ENCODE assay signal across 8 cellular contexts in the genomic region with DNA sequence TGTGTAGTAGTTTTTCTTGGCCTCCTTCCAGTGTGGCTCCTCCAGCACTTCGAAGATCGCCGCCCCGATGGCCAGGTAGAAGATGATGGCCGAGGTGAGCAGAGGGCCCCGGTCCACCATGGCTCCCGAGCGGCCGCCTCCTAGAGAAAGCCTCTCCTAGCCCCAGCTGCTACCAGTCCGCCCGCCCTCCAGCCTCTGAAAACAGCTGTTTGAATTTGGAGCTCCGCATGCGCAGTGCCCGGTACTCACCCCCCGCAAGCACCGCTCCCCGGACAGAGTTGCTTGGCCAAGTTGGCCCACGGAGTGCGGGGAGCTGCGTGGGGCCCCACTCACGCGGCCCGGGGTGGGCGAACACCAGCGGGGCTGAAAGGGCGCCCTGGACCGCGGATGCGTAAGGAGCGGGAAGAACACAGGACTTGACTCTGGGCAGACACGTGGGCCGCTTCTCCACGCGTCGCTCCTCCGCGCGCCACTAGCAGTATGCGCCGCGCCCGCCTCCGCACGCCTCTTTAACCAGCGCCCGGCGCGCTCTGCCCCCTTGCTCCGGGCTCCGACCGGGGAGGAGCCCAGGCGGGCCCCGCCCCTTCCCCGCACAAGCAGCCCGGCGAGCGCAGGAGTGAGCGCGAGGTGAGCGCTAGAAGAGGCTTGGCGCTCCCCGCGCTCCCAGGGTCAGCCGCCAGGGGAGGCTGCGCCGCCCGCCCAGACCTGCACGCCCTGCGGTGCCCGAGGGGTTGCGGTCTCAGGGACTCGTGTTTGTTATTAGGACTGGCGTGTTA. TPM values are rescaled to one million over a fixed set of nuclear protein-coding genes. Genes with fewer than 3 reads are reported as not detected.
DNase-seq lines count a peak whose midpoint lies in the region; ATAC-seq and TF ChIP-seq lines count a peak whose summit lies in the region.

A gene with protein sequence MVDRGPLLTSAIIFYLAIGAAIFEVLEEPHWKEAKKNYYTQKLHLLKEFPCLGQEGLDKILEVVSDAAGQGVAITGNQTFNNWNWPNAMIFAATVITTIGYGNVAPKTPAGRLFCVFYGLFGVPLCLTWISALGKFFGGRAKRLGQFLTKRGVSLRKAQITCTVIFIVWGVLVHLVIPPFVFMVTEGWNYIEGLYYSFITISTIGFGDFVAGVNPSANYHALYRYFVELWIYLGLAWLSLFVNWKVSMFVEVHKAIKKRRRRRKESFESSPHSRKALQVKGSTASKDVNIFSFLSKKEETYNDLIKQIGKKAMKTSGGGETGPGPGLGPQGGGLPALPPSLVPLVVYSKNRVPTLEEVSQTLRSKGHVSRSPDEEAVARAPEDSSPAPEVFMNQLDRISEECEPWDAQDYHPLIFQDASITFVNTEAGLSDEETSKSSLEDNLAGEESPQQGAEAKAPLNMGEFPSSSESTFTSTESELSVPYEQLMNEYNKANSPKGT (minus strand): TSS at position 484 of the 776 bp plus-strand sequence. CDS start 364 bp downstream, at position 120.

- peaks cover 44% of the 10 kb centered on the region for H3K4me1 Mint-ChIP-seq in activated naive CD4-positive, alpha-beta T cell treated with anti-CD3 and anti-CD28 coated beads for 36 hours (ENCODE audit: low read depth)

- TF ChIP-seq CTCF in AG09319 (IDR thresholded peaks at IDR 0.05; ENCODE audit: low read depth, low read length) (peak; percentile 10), RWPE2 (IDR thresholded peaks at IDR 0.05; ENCODE audit: poor library complexity, severe bottlenecking) (peak; percentile 62), heart right ventricle (IDR thresholded peaks at IDR 0.05) (peak in 7 of 9 donors; percentile 37 to 62 (median 49)), prostate gland (IDR thresholded peaks at IDR 0.05) (peak in 2 of 4 experiments; percentile 49 to 77)

- H3K36me3 Mint-ChIP-seq in activated naive CD4-positive, alpha-beta T cell treated with anti-CD3 and anti-CD28 coated beads for 36 hours (ENCODE audit: low read depth): peaks cover 17% of the 10 kb centered on the region

- H3K27me3 Mint-ChIP-seq in activated naive CD4-positive, alpha-beta T cell treated with anti-CD3 and anti-CD28 coated beads for 36 hours (ENCODE audit: low read depth): peaks cover 1% of the 10 kb centered on the region

- WGBS in heart right ventricle, 2 donors: 2 to 3% methylated on average over 72 to 73 of the region's 73 CpGs
- 2% methylated on average over 40 of the region's 73 CpGs for WGBS in prostate gland

- H3K36me3 ChIP-seq in HUES48 (ENCODE audit: control insufficient read depth, insufficient read depth, low read length) (no peaks in the 10 kb centered on the region), RWPE2 (ENCODE audit: low read depth) (no peaks in the 10 kb centered on the region), heart right ventricle (no peaks in the 10 kb centered on the region), prostate gland (no peaks in the 10 kb centered on the region)

- H3K4me3 ChIP-seq in HUES48 (ENCODE audit: low read depth, low read length) (peak within 1 kb of the TSS; percentile 74), RWPE2 (ENCODE audit: severe bottlenecking) (peak within 1 kb of the TSS; percentile 36), heart right ventricle (peak within 1 kb of the TSS; percentile 18 to 62 (median 48)), prostate gland (peak within 1 kb of the TSS; percentile 28 to 31)

- peak; percentile 59 for TF ChIP-seq POLR2A in prostate gland (IDR thresholded peaks at IDR 0.05)

- peak within 1 kb of the TSS; percentile 87 for H3K27ac Mint-ChIP-seq in activated naive CD4-positive, alpha-beta T cell treated with anti-CD3 and anti-CD28 coated beads for 36 hours

- peak within 1 kb of the TSS; percentile 55 for H3K9ac ChIP-seq in HUES48 (ENCODE audit: low read depth, low read length)

- H3K4me1 ChIP-seq in HUES48 (ENCODE audit: control insufficient read depth, insufficient read depth, low read length) (peaks cover 58% of the 10 kb centered on the region), RWPE2 (ENCODE audit: insufficient read depth, poor library complexity, severe bottlenecking) (peaks cover 3% of the 10 kb centered on the region), heart right ventricle (peaks cover 2 to 43% (median 14%) of the 10 kb centered on the region in 9 donors), prostate gland (replicated peaks) (no peaks in the 10 kb centered on the region)

- intact Hi-C loops in activated naive CD4-positive, alpha-beta T cell treated with anti-CD3 and anti-CD28 coated beads for 36 hours (cut with micrococcal nuclease): loop anchor here (1.0 to 10.0 kb wide), 5 partner anchors 34 to 594 kb away; partner anchors contain the start of genes BTBD9 and SAYSD1
- intact Hi-C loops in heart right ventricle (cut with DNase I) (no loop called here), prostate gland (cut with DNase I) (no loop called here)

- no peaks in the 10 kb centered on the region for H3K27me3 ChIP-seq in HUES48 (ENCODE audit: control insufficient read depth, insufficient read depth, low read length)
- no peaks in the 10 kb centered on the region for H3K27me3 ChIP-seq in RWPE2 (ENCODE audit: insufficient read depth, poor library complexity, severe bottlenecking)
- H3K27me3 ChIP-seq in heart right ventricle: peaks cover 0 to 63% (median 49%) of the 10 kb centered on the region in 7 donors
- H3K27me3 ChIP-seq in prostate gland (replicated peaks; ENCODE audit: insufficient read depth): peaks cover 4% of the 10 kb centered on the region

- DNase-seq in AG09319 (ENCODE audit: extremely low read depth, low read depth) (no peak), GM19238 (ENCODE audit: insufficient read length, low spot score) (peak; percentile 54), RWPE2 (ENCODE audit: low spot score) (no peak), heart right ventricle (peak; percentile 34 to 67), prostate gland (ENCODE audit: low spot score) (peak; percentile 53), ureter (ENCODE audit: low spot score) (peak; percentile 74)
- DNase-seq in activated naive CD4-positive, alpha-beta T cell treated with anti-CD3 and anti-CD28 coated beads for 36 hours: peak; percentile 89

- peak; percentile 96 for ATAC-seq in RWPE2 (ENCODE audit: low read depth)
- ATAC-seq in heart right ventricle: peak; percentile 83 to 92 (median 88)

- H3K4me3 Mint-ChIP-seq in activated naive CD4-positive, alpha-beta T cell treated with anti-CD3 and anti-CD28 coated beads for 36 hours: peak within 1 kb of the TSS; percentile 87

- no peaks in the 10 kb centered on the region for H3K9me3 ChIP-seq in HUES48 (ENCODE audit: control insufficient read depth, insufficient read depth, low read length)
- H3K9me3 ChIP-seq in RWPE2 (ENCODE audit: severe bottlenecking): no peaks in the 10 kb centered on the region
- H3K9me3 ChIP-seq in heart right ventricle: no peaks in the 10 kb centered on the region
- no peaks in the 10 kb centered on the region for H3K9me3 ChIP-seq in prostate gland

- CTCF ChIA-PET in activated naive CD4-positive, alpha-beta T cell treated with anti-CD3 and anti-CD28 coated beads for 36 hours (lab: Charles Lee): interaction anchor here (1.0 to 1.3 kb wide), 4 partner anchors 12 to 74 kb away, joined by 3 to 6 read pairs (median 4); no protein-coding TSS in a partner anchor

- no peak within 1 kb of the TSS for H3K27ac ChIP-seq in HUES48 (ENCODE audit: low read depth, low read length)
- no peak within 1 kb of the TSS for H3K27ac ChIP-seq in RWPE2 (ENCODE audit: poor library complexity, severe bottlenecking)
- peak within 1 kb of the TSS in 1 of 10 donors; percentile 12 for H3K27ac ChIP-seq in heart right ventricle
- H3K27ac ChIP-seq in prostate gland: no peak within 1 kb of the TSS

- H3K9me3 Mint-ChIP-seq in activated naive CD4-positive, alpha-beta T cell treated with anti-CD3 and anti-CD28 coated beads for 36 hours: no peaks in the 10 kb centered on the region

RNA-seq across cellular contexts. Expression of the gene that starts here (rescaled TPM):
- total RNA-seq in activated naive CD4-positive, alpha-beta T cell treated with anti-CD3 and anti-CD28 coated beads for 36 hours: 1 to 10 TPM; 9.0 to 9.2 TPM
- 1 to 10 TPM in 1 of 10 donors, under 1 TPM in 8, not detected in 1; 0.06 to 1.1 (median 0.21) TPM for total RNA-seq in heart right ventricle
- under 1 TPM; 0.33 to 0.66 TPM for polyA plus RNA-seq in heart right ventricle
- 1 to 10 TPM; 1.8 to 2.7 TPM for total RNA-seq in prostate gland
- total RNA-seq in ureter: 9.8 TPM

Comparison
In these comparisons a context has a peak if more than half of its experiments do, and no peak if none do; other contexts are left out.
1. DNase-seq: peak in GM19238 (single experiment), activated naive CD4-positive, alpha-beta T cell treated with anti-CD3 and anti-CD28 coated beads for 36 hours (single experiment), heart right ventricle (2 of 2), prostate gland (single experiment) and ureter (single experiment); none in AG09319 (single experiment) and RWPE2 (single experiment).
2. Peak in every context shown above with its lines, with median percentiles within 50 percentile points of each other: H3K4me3 ChIP-seq.